Comparison of ENCODE assay signal across 8 cellular contexts in the genomic region with DNA sequence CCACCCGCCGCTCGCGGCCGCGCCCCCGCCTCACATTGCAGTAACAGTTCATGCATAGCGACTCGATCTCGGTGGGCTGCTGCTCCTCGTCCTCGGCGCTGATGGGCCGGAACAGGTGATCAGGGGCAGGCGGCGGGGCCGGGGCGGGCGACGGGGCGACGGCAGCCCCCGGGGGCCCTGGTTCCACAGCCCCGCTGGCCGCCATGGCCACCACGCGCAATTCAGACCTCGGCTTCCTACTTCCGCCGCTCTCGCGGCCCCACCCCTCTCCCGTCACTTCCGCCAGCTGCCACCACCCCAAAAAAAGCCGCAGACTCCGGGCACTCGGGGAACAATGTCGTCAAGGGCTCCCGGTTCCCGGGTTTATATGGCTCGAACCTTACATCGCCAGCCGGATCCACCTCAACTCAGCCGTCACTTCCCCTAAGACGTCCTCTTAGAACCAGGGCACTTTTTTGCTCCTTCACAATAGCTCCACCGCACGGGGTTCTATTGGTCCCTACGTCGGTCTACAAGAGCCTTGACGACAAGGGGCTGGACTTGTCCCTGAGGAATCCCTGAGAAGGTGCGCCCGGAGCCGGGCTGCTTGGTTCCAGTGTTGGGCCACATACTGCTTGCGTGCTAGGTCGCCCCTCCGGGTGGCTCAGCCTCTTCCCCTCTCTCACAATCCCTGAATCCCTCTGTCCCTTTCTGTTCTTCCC. TPM values are rescaled to one million over a fixed set of nuclear protein-coding genes. Genes with fewer than 3 reads are reported as not detected.
DNase-seq lines count a peak whose midpoint lies in the region; ATAC-seq lines count a peak whose summit lies in the region.

Gene ZPR1 (minus strand): TSS at position 238 of the 701 bp plus-strand sequence. CDS start 33 bp downstream, at position 205.

- H3K9me3 ChIP-seq in BLaER1 treated with 17β-estradiol and CSF1 and Interleukin-3, amounts not matched to agents 10 nM and 100 nM (replicated peaks in 1 of 11) = no peaks in the 10 kb centered on the region

- no peaks in the 10 kb centered on the region for H3K27me3 ChIP-seq in BLaER1 treated with 17β-estradiol and CSF1 and Interleukin-3, amounts not matched to agents 10 nM and 100 nM

- peak within 1 kb of the TSS; percentile 77 to 88 (median 83) for H3K27ac ChIP-seq in BLaER1 treated with 17β-estradiol and CSF1 and Interleukin-3, amounts not matched to agents 10 nM and 100 nM

- peak; percentile 73 for ATAC-seq in GM19324 (IDR thresholded peaks at IDR 0.05; ENCODE audit: low FRiP score, unreplicated experiment)
- ATAC-seq in HG03457 (IDR thresholded peaks at IDR 0.05; ENCODE audit: unreplicated experiment) = peak; percentile 84

- peak; percentile 8 for DNase-seq in NK-92 (lab: John Stamatoyannopoulos, UW; ENCODE audit: unreplicated experiment)
- peak; percentile 93 for DNase-seq in activated CD8-positive, alpha-beta memory T cell treated with anti-CD3 and anti-CD28 coated beads for 24 hours
- peak; percentile 70 for DNase-seq in effector CD8-positive, alpha-beta T cell (lab: John Stamatoyannopoulos, UW)
- peak; percentile 75 for DNase-seq in lung microvascular endothelial cell (ENCODE audit: low read depth in 2 of 2)
- DNase-seq in stimulated activated CD4-positive, alpha-beta T cell treated with anti-CD3 and anti-CD28 coated beads, TNF-alpha, amount 100 ng/mL, for 4 hours (ENCODE audit: low read depth in 3 of 3) = peak; percentile 65 to 75 (median 69)

- H3K9ac ChIP-seq in BLaER1 treated with 17β-estradiol and CSF1 and Interleukin-3, amounts not matched to agents 10 nM and 100 nM = peak within 1 kb of the TSS; percentile 84 to 95 (median 90)

- H3K4me3 ChIP-seq in BLaER1 treated with 17β-estradiol and CSF1 and Interleukin-3, amounts not matched to agents 10 nM and 100 nM = peak within 1 kb of the TSS; percentile 81 to 98 (median 88)

- peak within 1 kb of the TSS; percentile 90 to 98 (median 94) for H3K4me2 ChIP-seq in BLaER1 treated with 17β-estradiol and CSF1 and Interleukin-3, amounts not matched to agents 10 nM and 100 nM

- H3K36me3 ChIP-seq in BLaER1 treated with 17β-estradiol and CSF1 and Interleukin-3, amounts not matched to agents 10 nM and 100 nM = peaks cover 37 to 42% (median 40%) of the 10 kb centered on the region in 11 experiments

- H3K4me1 ChIP-seq in BLaER1 treated with 17β-estradiol and CSF1 and Interleukin-3, amounts not matched to agents 10 nM and 100 nM = peaks cover 19 to 48% (median 30%) of the 10 kb centered on the region in 10 experiments

- H4K20me1 ChIP-seq in BLaER1 treated with 17β-estradiol and CSF1 and Interleukin-3, amounts not matched to agents 10 nM and 100 nM = peaks cover 0 to 43% (median 8%) of the 10 kb centered on the region in 11 experiments; a peak in 8 of 22 replicates

RNA-seq across cellular contexts. Expression of gene ZPR1, which starts in this region (rescaled TPM):
- total RNA-seq in lung microvascular endothelial cell = 13.7 and 18.3 TPM in 2 replicates

Comparison
In these comparisons a context has a peak if more than half of its experiments do, and no peak if none do; other contexts are left out.
1. Peak in every context shown above with its lines: DNase-seq, ATAC-seq, H3K4me3 ChIP-seq and H3K27ac ChIP-seq.
2. DNase-seq: peak in every context shown above with its lines; median percentile 93 in activated CD8-positive, alpha-beta memory T cell treated with anti-CD3 and anti-CD28 coated beads for 24 hours; 75 in lung microvascular endothelial cell; 70 in effector CD8-positive, alpha-beta T cell; 69 in stimulated activated CD4-positive, alpha-beta T cell treated with anti-CD3 and anti-CD28 coated beads, TNF-alpha, amount 100 ng/mL, for 4 hours; 8 in NK-92.